Comparison of ENCODE assay signal across 8 cellular contexts in genomic region chrX:46544527-46544926, GRCh38. TPM values are rescaled to one million over a fixed set of nuclear protein-coding genes. Genes with fewer than 3 reads are reported as not detected.
DNase-seq lines count a peak whose midpoint lies in the region; ATAC-seq, FAIRE-seq and TF ChIP-seq lines count a peak whose summit lies in the region.
"Not testable (repeated sequence)": the region's sequence is repeated elsewhere in the genome, so short reads cannot be mapped to it uniquely, and the experiment has no call there.

No MANE protein-coding gene starts in this region.

- CTCF ChIA-PET in CD8-positive, alpha-beta memory T cell (lab: Charles Lee); GM12878 (lab: Yijun Ruan, JAX): not testable (repeated sequence)

- TF ChIP-seq RAD21 in GM12878 (IDR thresholded peaks at IDR 0.05; ENCODE audit: insufficient read depth, low read depth, low read length): not testable (repeated sequence)

- peak overlapping the region; percentile 96 for H3K9ac ChIP-seq in GM12878 (ENCODE audit: control insufficient read depth, insufficient read depth, low read length)
- not testable (repeated sequence) for H3K9ac ChIP-seq in parathyroid adenoma

- H3K4me1 ChIP-seq in CD8-positive, alpha-beta memory T cell (ENCODE audit: insufficient read depth, low read length): peaks cover 25% of the 10 kb centered on the region
- not testable (repeated sequence) for H3K4me1 ChIP-seq in GM12878 (ENCODE audit: control insufficient read depth, insufficient read depth, low read length); right lobe of liver; parathyroid adenoma
- peaks cover 0 to 34% (median 24%) of the 10 kb centered on the region in 4 donors for H3K4me1 ChIP-seq in esophagus muscularis mucosa

- not testable (repeated sequence) for H3K36me3 ChIP-seq in CD8-positive, alpha-beta memory T cell (ENCODE audit: insufficient read depth, low read length); WERI-Rb-1; GM12878 (ENCODE audit: control insufficient read depth in 2 of 2, insufficient read depth in 2 of 2, low read length in 1 of 2); esophagus muscularis mucosa; right lobe of liver; parathyroid adenoma (ENCODE audit: control insufficient read depth, insufficient read depth, low read length)
- H3K36me3 ChIP-seq in KOPT-K1 (ENCODE audit: insufficient read depth, low read length): peaks cover 18% of the 10 kb centered on the region

- FAIRE-seq in GM12878 (lab: Jason Lieb, UNC): peak; percentile 95

- TF ChIP-seq POLR2A in GM12878 (IDR thresholded peaks at IDR 0.05; ENCODE audit: low read depth, low read length); esophagus muscularis mucosa (IDR thresholded peaks at IDR 0.05; ENCODE audit: low read depth); right lobe of liver (IDR thresholded peaks at IDR 0.05): not testable (repeated sequence)

- intact Hi-C loops in GM12878 (cut with micrococcal nuclease; ENCODE audit: unreplicated experiment); esophagus muscularis mucosa (cut with DNase I); right lobe of liver (cut with DNase I): not testable (repeated sequence)

- TSS peak; percentile 86 for BruUV-seq in GM12878 (replicated peaks; lab: Mats Ljungman, UMichigan)

- POLR2A ChIA-PET in CD8-positive, alpha-beta memory T cell (lab: Charles Lee); GM12878 (lab: Charles Lee): not testable (repeated sequence)

- H3K27me3 ChIP-seq in CD8-positive, alpha-beta memory T cell (ENCODE audit: insufficient read depth, low read length, poor library complexity, severe bottlenecking); WERI-Rb-1 (ENCODE audit: insufficient read depth, low read depth, severe bottlenecking); GM12878 (replicated peaks in 1 of 2; ENCODE audit: control insufficient read depth in 2 of 2, insufficient read depth in 2 of 2, low read length in 1 of 2); esophagus muscularis mucosa; right lobe of liver; parathyroid adenoma (ENCODE audit: control insufficient read depth, insufficient read depth, low read length): not testable (repeated sequence)

- H3K79me2 ChIP-seq in GM12878 (ENCODE audit: control insufficient read depth, insufficient read depth, low read length) (peaks cover 27% of the 10 kb centered on the region), parathyroid adenoma (peaks cover 12% of the 10 kb centered on the region)

- 32% methylated on average over 7 of the region's 7 CpGs for WGBS in GM12878 (ENCODE audit: insufficient coverage, insufficient replicate concordance, low lambda C conversion rate, missing lambda C conversion rate)
- 64% methylated on average over 7 of the region's 7 CpGs for WGBS in esophagus muscularis mucosa
- 42% methylated on average over 7 of the region's 7 CpGs for WGBS in right lobe of liver (ENCODE audit: insufficient coverage, low coverage, low lambda C conversion rate, missing lambda C conversion rate)

- peaks cover 28 to 40% (median 29%) of the 10 kb centered on the region in 3 donors for H3K4me1 Mint-ChIP-seq in CD8-positive, alpha-beta memory T cell
- not testable (repeated sequence) for H3K4me1 Mint-ChIP-seq in type B pancreatic cell (ENCODE audit: unreplicated experiment)

- not testable (repeated sequence) for TF ChIP-seq CTCF in WERI-Rb-1 (IDR thresholded peaks at IDR 0.05; ENCODE audit: low read depth, low read length); GM12878 (IDR thresholded peaks at IDR 0.05 in 2 of 3, conservative IDR thresholded peaks at IDR 0.05 in 1 of 3; ENCODE audit: control insufficient read depth in 2 of 3, extremely low read depth in 1 of 3, insufficient read depth in 1 of 3, low read depth in 3 of 3, low read length in 3 of 3); esophagus muscularis mucosa (IDR thresholded peaks at IDR 0.05); right lobe of liver (IDR thresholded peaks at IDR 0.05); parathyroid adenoma (IDR thresholded peaks at IDR 0.05); type B pancreatic cell (conservative IDR thresholded peaks at IDR 0.05)

- not testable (repeated sequence) for TF ChIP-seq EP300 in GM12878 (IDR thresholded peaks at IDR 0.05; ENCODE audit: borderline replicate concordance in 1 of 2, control insufficient read depth in 1 of 2, low read depth in 2 of 2, low read length in 2 of 2); esophagus muscularis mucosa (IDR thresholded peaks at IDR 0.05)

- H3K27ac Mint-ChIP-seq in CD8-positive, alpha-beta memory T cell: peak overlapping the region; percentile 84 to 98 (median 96)
- peak overlapping the region; percentile 95 for H3K27ac Mint-ChIP-seq in type B pancreatic cell

- peak overlapping the region; percentile 88 to 95 (median 95) for H3K4me3 Mint-ChIP-seq in CD8-positive, alpha-beta memory T cell
- H3K4me3 Mint-ChIP-seq in type B pancreatic cell: peak overlapping the region; percentile 98

- in situ Hi-C loops in GM12878 (cut with MboI): not testable (repeated sequence)

- H2AFZ ChIP-seq in GM12878 (ENCODE audit: control insufficient read depth, low read depth, low read length) (peak overlapping the region; percentile 51), parathyroid adenoma (peak overlapping the region; percentile 89)

- peak; percentile 19 for ATAC-seq in GM12878
- ATAC-seq in right lobe of liver: not testable (repeated sequence)

- RAD21 ChIA-PET in GM12878 (lab: Charles Lee; ENCODE audit: unreplicated experiment): not testable (repeated sequence)

- H3K36me3 Mint-ChIP-seq in CD8-positive, alpha-beta memory T cell: peaks cover 0 to 30% (median 4%) of the 10 kb centered on the region in 3 donors
- H3K36me3 Mint-ChIP-seq in type B pancreatic cell: not testable (repeated sequence)

- H3K4me2 ChIP-seq in GM12878 (ENCODE audit: control insufficient read depth, insufficient read depth): peak overlapping the region; percentile 59
- peak overlapping the region; percentile 87 for H3K4me2 ChIP-seq in parathyroid adenoma (ENCODE audit: low read length)

- H3K27ac ChIP-seq in CD8-positive, alpha-beta memory T cell (ENCODE audit: low read depth, low read length): peak overlapping the region; percentile 86
- H3K27ac ChIP-seq in KOPT-K1 (ENCODE audit: low read depth, low read length, poor library complexity, severe bottlenecking) (peak overlapping the region; percentile 83), WERI-Rb-1 (peak overlapping the region; percentile 81; the same call in 1 of the 2 replicates), GM12878 (ENCODE audit: control insufficient read depth, insufficient read depth) (peak overlapping the region; percentile 86), esophagus muscularis mucosa (replicated peaks in 1 of 4) (peak overlapping the region; percentile 77 to 85 (median 82)), right lobe of liver (peak overlapping the region; percentile 52 to 59 (median 58))
- not testable (repeated sequence) for H3K27ac ChIP-seq in parathyroid adenoma

- H3K9me3 ChIP-seq in CD8-positive, alpha-beta memory T cell (ENCODE audit: low read length); KOPT-K1 (ENCODE audit: insufficient read depth, low read length, poor library complexity, severe bottlenecking); WERI-Rb-1 (ENCODE audit: severe bottlenecking); GM12878 (replicated peaks; ENCODE audit: control insufficient read depth, insufficient read depth, low read length); esophagus muscularis mucosa; right lobe of liver; parathyroid adenoma (ENCODE audit: control insufficient read depth, low read length): not testable (repeated sequence)

- H3K4me3 ChIP-seq in CD8-positive, alpha-beta memory T cell (ENCODE audit: low read length): peak overlapping the region; percentile 74
- H3K4me3 ChIP-seq in WERI-Rb-1 (ENCODE audit: low read depth, low read length): peak overlapping the region; percentile 93
- H3K4me3 ChIP-seq in GM12878: peak overlapping the region; percentile 75; the same call in 1 of the 2 replicates
- peak overlapping the region; percentile 66 to 76 (median 72) for H3K4me3 ChIP-seq in esophagus muscularis mucosa
- H3K4me3 ChIP-seq in right lobe of liver: peak overlapping the region; percentile 60 to 71 (median 66)
- peak overlapping the region; percentile 85 for H3K4me3 ChIP-seq in parathyroid adenoma (ENCODE audit: low read depth, low read length)

- H3K27me3 Mint-ChIP-seq in CD8-positive, alpha-beta memory T cell; type B pancreatic cell: not testable (repeated sequence)

- SMC1A ChIA-PET in GM12878 (lab: Charles Lee; ENCODE audit: uncharacterized antibody, unreplicated experiment): interaction anchor here (0.9 to 1.5 kb wide), 3 partner anchors 18 to 27 kb away, joined by 3 read pairs; no protein-coding TSS in a partner anchor

- not testable (repeated sequence) for DNase-seq in CD8-positive, alpha-beta memory T cell; WERI-Rb-1; GM12878 (ENCODE audit: low read depth, low spot score); esophagus muscularis mucosa (ENCODE audit: extremely low spot score); right lobe of liver; type B pancreatic cell (ENCODE audit: extremely low spot score, unreplicated experiment)

- not testable (repeated sequence) for H3K9me3 Mint-ChIP-seq in CD8-positive, alpha-beta memory T cell; type B pancreatic cell

- not testable (repeated sequence) for H4K20me1 ChIP-seq in GM12878 (ENCODE audit: control insufficient read depth, insufficient read depth)

RNA-seq across cellular contexts. Expression of gene ZNF674, which starts 0.7 kb away (rescaled TPM):
- total RNA-seq in CD8-positive, alpha-beta memory T cell: 1 to 10 TPM; 2.7 to 2.8 TPM
- 1.3 TPM for polyA plus RNA-seq in CD8-positive, alpha-beta memory T cell
- 10.0 and 12.3 TPM in 2 replicates for total RNA-seq in GM12878 (2013; cell fraction: nucleolus; rRNA removed)
- total RNA-seq in GM12878 (2014; rRNA removed): 1.8 and 2.1 TPM in 2 replicates
- 2.7 and 3.7 TPM in 2 replicates for total RNA-seq in GM12878 (2014; rRNA removed; fragmentation: Illumina TruSeq; extraction: Trizol)
- total RNA-seq in GM12878 (2021): 2.7 and 3.3 TPM in 2 replicates
- 1.2 TPM for polyA plus RNA-seq in GM12878 (2011; ENCODE audit: low read depth)
- polyA plus RNA-seq in GM12878 (2011; rRNA removed): 2.8 and 3.0 TPM in 2 replicates
- 1.8 and 2.1 TPM in 2 replicates for polyA plus RNA-seq in GM12878 (2011; cell fraction: cytosol; rRNA removed)
- polyA plus RNA-seq in GM12878 (2011; cell fraction: nucleus; rRNA removed): 1.5 and 1.8 TPM in 2 replicates
- 1.3 and 1.7 TPM in 2 replicates for polyA plus RNA-seq in GM12878 (2012)
- 1.8 and 2.1 TPM in 2 replicates for polyA plus RNA-seq in GM12878 (2014; fragmentation: Illumina TruSeq; extraction: Trizol)
- 1 to 10 TPM; 1.0 to 1.2 TPM for polyA plus RNA-seq in GM12878 (2014; fragmentation: Nextera tagmentation; extraction: Ambion mirVana)
- polyA plus RNA-seq in GM12878 (2014; rRNA removed): 1.2 and 1.8 TPM in 2 replicates
- polyA plus RNA-seq in GM12878 (2016; fragmentation: Nextera tagmentation; extraction: Ambion mirVana): 1 to 10 TPM; 1.1 to 1.5 TPM
- 3.1 and 3.7 TPM in 2 replicates for polyA minus RNA-seq in GM12878 (2011; rRNA and poly(A)+ RNA removed)
- 1.8 TPM in 1 of 2 replicates, not detected in the other for polyA minus RNA-seq in GM12878 (2011; cell fraction: cytosol; rRNA and poly(A)+ RNA removed)
- polyA minus RNA-seq in GM12878 (2011; cell fraction: nucleus; rRNA and poly(A)+ RNA removed): 1.7 and 4.5 TPM in 2 replicates
- 1 to 10 TPM; 2.0 to 5.0 (median 2.8) TPM for total RNA-seq in esophagus muscularis mucosa
- 1 to 10 TPM in 5 of 6 experiments, under 1 TPM in 1; 0.86 to 3.1 (median 2.2) TPM for total RNA-seq in right lobe of liver
- total RNA-seq in type B pancreatic cell (ENCODE audit: low replicate concordance): 3.5 and 4.3 TPM in 2 replicates

RNA-seq across cellular contexts. Expression of gene CHST7, which starts 29.0 kb away (rescaled TPM):
- total RNA-seq in CD8-positive, alpha-beta memory T cell: 1 to 10 TPM; 3.5 to 3.9 TPM
- 8.0 TPM for polyA plus RNA-seq in CD8-positive, alpha-beta memory T cell
- total RNA-seq in GM12878 (2013; cell fraction: nucleolus; rRNA removed): 19.0 and 21.7 TPM in 2 replicates
- 10.7 and 11.0 TPM in 2 replicates for total RNA-seq in GM12878 (2014; rRNA removed)
- 1.8 and 2.0 TPM in 2 replicates for total RNA-seq in GM12878 (2014; rRNA removed; fragmentation: Illumina TruSeq; extraction: Trizol)
- 8.9 and 9.3 TPM in 2 replicates for total RNA-seq in GM12878 (2021)
- polyA plus RNA-seq in GM12878 (2011; ENCODE audit: low read depth): 1.9 TPM
- 3.7 and 4.5 TPM in 2 replicates for polyA plus RNA-seq in GM12878 (2011; rRNA removed)
- polyA plus RNA-seq in GM12878 (2011; cell fraction: cytosol; rRNA removed): 4.4 and 9.0 TPM in 2 replicates
- 4.8 and 7.7 TPM in 2 replicates for polyA plus RNA-seq in GM12878 (2011; cell fraction: nucleus; rRNA removed)
- polyA plus RNA-seq in GM12878 (2012): 6.1 and 7.9 TPM in 2 replicates
- polyA plus RNA-seq in GM12878 (2014; fragmentation: Illumina TruSeq; extraction: Trizol): 0.89 and 1.3 TPM in 2 replicates
- 1 to 10 TPM in 1 of 2 experiments, under 1 TPM in 1; 0.58 to 1.7 TPM for polyA plus RNA-seq in GM12878 (2014; fragmentation: Nextera tagmentation; extraction: Ambion mirVana)
- 6.3 and 9.3 TPM in 2 replicates for polyA plus RNA-seq in GM12878 (2014; rRNA removed)
- polyA plus RNA-seq in GM12878 (2016; fragmentation: Nextera tagmentation; extraction: Ambion mirVana): 1 to 10 TPM; 7.4 to 8.9 TPM
- polyA minus RNA-seq in GM12878 (2011; rRNA and poly(A)+ RNA removed): 3.3 and 3.4 TPM in 2 replicates
- polyA minus RNA-seq in GM12878 (2011; cell fraction: cytosol; rRNA and poly(A)+ RNA removed): 4.3 and 5.1 TPM in 2 replicates
- polyA minus RNA-seq in GM12878 (2011; cell fraction: nucleus; rRNA and poly(A)+ RNA removed): 8.1 and 15.2 TPM in 2 replicates
- 10 to 100 TPM; 12.5 to 20.6 (median 17.2) TPM for total RNA-seq in esophagus muscularis mucosa
- 1 to 10 TPM; 4.8 to 7.1 (median 5.7) TPM for total RNA-seq in right lobe of liver
- total RNA-seq in type B pancreatic cell (ENCODE audit: low replicate concordance): 1.2 and 3.8 TPM in 2 replicates
